Comparison of ENCODE assay signal across 2 cellular contexts in genomic region chr2:85678794-85679672, GRCh38.
TF ChIP-seq lines count a peak whose summit lies in the region.

No MANE protein-coding gene starts in this region.

TF ChIP-seq in HEK293T, 16 proteins besides CTCF, POLR2A, EP300 and RAD21 (continued from another document):
- TF ChIP-seq SP1 (IDR thresholded peaks at IDR 0.05): no peak

TF ChIP-seq in K562, 482 proteins besides CTCF, POLR2A, EP300 and RAD21:
- TF ChIP-seq RCOR1 (IDR thresholded peaks at IDR 0.05; ENCODE audit: borderline replicate concordance in 1 of 2, low read depth in 2 of 2, low read length in 2 of 2): peak in 1 of 2 experiments; percentile 39; a peak in 1 of 4 replicates
- peak; percentile 84 for TF ChIP-seq NFIC (IDR thresholded peaks at IDR 0.05)
- TF ChIP-seq CTBP1 (IDR thresholded peaks at IDR 0.05; ENCODE audit: borderline replicate concordance): peak; percentile 33; the same call in 1 of the 2 replicates
- TF ChIP-seq XRCC5 (IDR thresholded peaks at IDR 0.05; ENCODE audit: low read depth, low read length): peak; percentile 64; the same call in 1 of the 2 replicates
- TF ChIP-seq ZNF589 (CRISPR knock-in tag; IDR thresholded peaks at IDR 0.05; ENCODE audit: low read depth): no peak
- TF ChIP-seq ZNF57 (CRISPR knock-in tag; IDR thresholded peaks at IDR 0.05): no peak
- TF ChIP-seq DACH1 (IDR thresholded peaks at IDR 0.05; ENCODE audit: partially characterized antibody): peak; percentile 11
- TF ChIP-seq ZEB2 (IDR thresholded peaks at IDR 0.05): peak; percentile 49; the same call in 1 of the 2 replicates
- TF ChIP-seq NFE2L1 (tag; IDR thresholded peaks at IDR 0.05; ENCODE audit: borderline replicate concordance, low read depth): no peak
- peak; percentile 56 for TF ChIP-seq KLF16 (IDR thresholded peaks at IDR 0.05)
- 0 out of 2 replicates have a peak, but pooled peaks have one; percentile 33 for TF ChIP-seq ZNF384 (IDR thresholded peaks at IDR 0.05; ENCODE audit: low read depth, low read length)
- TF ChIP-seq CBFB (CRISPR knock-in tag; IDR thresholded peaks at IDR 0.05): peak; percentile 73; the same call in 1 of the 2 replicates
- TF ChIP-seq SMC3 (conservative IDR thresholded peaks at IDR 0.05; ENCODE audit: insufficient read depth, low read depth, low read length): peak; percentile 78
- no peak for TF ChIP-seq AFF4 (CRISPR knock-in tag; IDR thresholded peaks at IDR 0.05)
- 0 out of 2 replicates have a peak, but pooled peaks have one; percentile 53 for TF ChIP-seq ETV5 (CRISPR knock-in tag; IDR thresholded peaks at IDR 0.05; ENCODE audit: low read depth)
- TF ChIP-seq STAG1 (CRISPR knock-in tag; IDR thresholded peaks at IDR 0.05; ENCODE audit: borderline replicate concordance): peak; percentile 26; the same call in 1 of the 2 replicates
- peak; percentile 48; the same call in 1 of the 2 replicates for TF ChIP-seq DEAF1 (CRISPR knock-in tag; IDR thresholded peaks at IDR 0.05)
- 0 out of 2 replicates have a peak, but pooled peaks have one; percentile 23 for TF ChIP-seq HCFC1 (IDR thresholded peaks at IDR 0.05; ENCODE audit: low read depth, low read length)
- peak; percentile 28; the same call in 1 of the 2 replicates for TF ChIP-seq ZNF121 (CRISPR knock-in tag; conservative IDR thresholded peaks at IDR 0.05)
- TF ChIP-seq, protein P1, sequence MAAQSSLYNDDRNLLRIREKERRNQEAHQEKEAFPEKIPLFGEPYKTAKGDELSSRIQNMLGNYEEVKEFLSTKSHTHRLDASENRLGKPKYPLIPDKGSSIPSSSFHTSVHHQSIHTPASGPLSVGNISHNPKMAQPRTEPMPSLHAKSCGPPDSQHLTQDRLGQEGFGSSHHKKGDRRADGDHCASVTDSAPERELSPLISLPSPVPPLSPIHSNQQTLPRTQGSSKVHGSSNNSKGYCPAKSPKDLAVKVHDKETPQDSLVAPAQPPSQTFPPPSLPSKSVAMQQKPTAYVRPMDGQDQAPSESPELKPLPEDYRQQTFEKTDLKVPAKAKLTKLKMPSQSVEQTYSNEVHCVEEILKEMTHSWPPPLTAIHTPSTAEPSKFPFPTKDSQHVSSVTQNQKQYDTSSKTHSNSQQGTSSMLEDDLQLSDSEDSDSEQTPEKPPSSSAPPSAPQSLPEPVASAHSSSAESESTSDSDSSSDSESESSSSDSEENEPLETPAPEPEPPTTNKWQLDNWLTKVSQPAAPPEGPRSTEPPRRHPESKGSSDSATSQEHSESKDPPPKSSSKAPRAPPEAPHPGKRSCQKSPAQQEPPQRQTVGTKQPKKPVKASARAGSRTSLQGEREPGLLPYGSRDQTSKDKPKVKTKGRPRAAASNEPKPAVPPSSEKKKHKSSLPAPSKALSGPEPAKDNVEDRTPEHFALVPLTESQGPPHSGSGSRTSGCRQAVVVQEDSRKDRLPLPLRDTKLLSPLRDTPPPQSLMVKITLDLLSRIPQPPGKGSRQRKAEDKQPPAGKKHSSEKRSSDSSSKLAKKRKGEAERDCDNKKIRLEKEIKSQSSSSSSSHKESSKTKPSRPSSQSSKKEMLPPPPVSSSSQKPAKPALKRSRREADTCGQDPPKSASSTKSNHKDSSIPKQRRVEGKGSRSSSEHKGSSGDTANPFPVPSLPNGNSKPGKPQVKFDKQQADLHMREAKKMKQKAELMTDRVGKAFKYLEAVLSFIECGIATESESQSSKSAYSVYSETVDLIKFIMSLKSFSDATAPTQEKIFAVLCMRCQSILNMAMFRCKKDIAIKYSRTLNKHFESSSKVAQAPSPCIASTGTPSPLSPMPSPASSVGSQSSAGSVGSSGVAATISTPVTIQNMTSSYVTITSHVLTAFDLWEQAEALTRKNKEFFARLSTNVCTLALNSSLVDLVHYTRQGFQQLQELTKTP (IDR thresholded peaks at IDR 0.05; ENCODE audit: low read depth in 1 of 2, partially characterized antibody in 2 of 2): no peak
- no peak for TF ChIP-seq CHD2 (IDR thresholded peaks at IDR 0.05; ENCODE audit: low read depth, low read length)
- peak; percentile 33; the same call in 1 of the 2 replicates for TF ChIP-seq JUND (IDR thresholded peaks at IDR 0.05; ENCODE audit: borderline replicate concordance, low read depth, low read length)
- TF ChIP-seq JUND (tag; IDR thresholded peaks at IDR 0.05; ENCODE audit: borderline replicate concordance, low read depth, low read length): no peak
- TF ChIP-seq CBX5 (IDR thresholded peaks at IDR 0.05; ENCODE audit: borderline replicate concordance, low read depth): no peak
- peak; percentile 58 for TF ChIP-seq RB1 (IDR thresholded peaks at IDR 0.05; ENCODE audit: low read depth)
- TF ChIP-seq MYNN (IDR thresholded peaks at IDR 0.05): 0 out of 2 replicates have a peak, but pooled peaks have one; percentile 31
- no peak for TF ChIP-seq MYNN (CRISPR knock-in tag; IDR thresholded peaks at IDR 0.05)
- peak; percentile 45; the same call in 1 of the 2 replicates for TF ChIP-seq BHLHE40 (IDR thresholded peaks at IDR 0.05; ENCODE audit: low read length)
- 0 out of 2 replicates have a peak, but pooled peaks have one; percentile 81 for TF ChIP-seq NR1H2 (CRISPR knock-in tag; IDR thresholded peaks at IDR 0.05)
TF ChIP-seq in K562: peak in this region for 20.
